23 cellular contexts compared by ENCODE assay signal in genomic region chr12:7479784-7480183, GRCh38. TPM values are rescaled to one million over a fixed set of nuclear protein-coding genes. Genes with fewer than 3 reads are reported as not detected.
"Had no signal": no experiment of that assay in that cellular context is flagged by ENCODE, and none has a peak within 500 bp of the region (broad histone marks: within the 10 kb centered on the region; RNA-seq: fewer than 3 reads in every experiment).

No MANE protein-coding gene starts in this region.

- DNase-seq: activated naive CD4-positive, alpha-beta T cell; activated naive CD8-positive, alpha-beta T cell treated with anti-CD3 and anti-CD28 coated beads for 36 hours; activated T-cell treated with anti-CD3 and anti-CD28 coated beads, Interleukin-2, amount 50 U/mL, for 24 hours; amygdala; cerebellar nuclear complex; esophagus squamous epithelium; glutamatergic neuron; immature natural killer cell; kidney glomerular epithelial cell; left lung; natural killer cell; sigmoid colon; stimulated activated CD4-positive, alpha-beta T cell treated with anti-CD3 and anti-CD28 coated beads, Interleukin-4, amount 100 ng/mL, for 1 hour; stimulated activated naive CD4-positive, alpha-beta T cell; testis had no signal

- H2AFZ ChIP-seq: hepatocyte had no signal

- H3K9me3 ChIP-seq: esophagus squamous epithelium, left lung, sigmoid colon, testis, vagina had no signal

- H3K27me3 ChIP-seq: esophagus squamous epithelium, hepatocyte, left lung, sigmoid colon, testis, vagina had no signal

- FAIRE-seq: frontal cortex had no signal

- H3K4me3 ChIP-seq: coronary artery, esophagus squamous epithelium, hepatocyte, left lung, lung, sigmoid colon, testis, vagina had no signal

- H3K4me1 ChIP-seq: esophagus squamous epithelium, left lung, sigmoid colon, testis, vagina had no signal

- H3K36me3 ChIP-seq: esophagus squamous epithelium, sigmoid colon, vagina had no signal

- H3K79me2 ChIP-seq: hepatocyte had no signal

- H3K27ac ChIP-seq: coronary artery, esophagus squamous epithelium, hepatocyte, left lung, sigmoid colon, testis, vagina had no signal

- ATAC-seq: left lung, natural killer cell, WTC11 had no signal

- H3K4me2 ChIP-seq: hepatocyte had no signal

RNA-seq across cellular contexts. Expression of gene CD163, which starts 23.8 kb away (rescaled TPM):
- total RNA-seq: activated naive CD8-positive, alpha-beta T cell treated with anti-CD3 and anti-CD28 coated beads for 36 hours; activated T-helper 2 cell treated with anti-CD3 and anti-CD28 coated beads, Interferon-gamma antibody, Interleukin-2, Interleukin-4, amounts not matched to agents 10 μg/mL and 5 μg/mL and 100 μg/mL, durations not matched to agents 14 hours and 24 hours and 36 hours; renal cortical epithelial cell had no signal

RNA-seq across cellular contexts. Expression of gene CD163L1, which starts 35.8 kb away (rescaled TPM):
- total RNA-seq: activated naive CD8-positive, alpha-beta T cell treated with anti-CD3 and anti-CD28 coated beads for 36 hours; activated T-helper 2 cell treated with anti-CD3 and anti-CD28 coated beads, Interferon-gamma antibody, Interleukin-2, Interleukin-4, amounts not matched to agents 10 μg/mL and 5 μg/mL and 100 μg/mL, durations not matched to agents 14 hours and 24 hours and 36 hours had no signal
- polyA plus RNA-seq: hepatocyte, immature natural killer cell had no signal
